In genomic region chr9:28050046-28050445, GRCh38 we compare ENCODE assay signal across 26 cellular contexts.
"Had no signal": no experiment of that assay in that cellular context is flagged by ENCODE, and none has a peak within 500 bp of the region (broad histone marks: within the 10 kb centered on the region; RNA-seq: fewer than 3 reads in every experiment).

No MANE protein-coding gene starts in this region.

- H2AFZ ChIP-seq: hepatocyte had no signal

- H3K4me3 ChIP-seq: hepatocyte, lower lobe of right lung, sigmoid colon, thoracic aorta, upper lobe of left lung had no signal

- H3K27ac ChIP-seq: brain microvascular endothelial cell, hepatocyte, lower lobe of right lung, sigmoid colon, thoracic aorta, upper lobe of left lung had no signal

- H3K4me2 ChIP-seq: hepatocyte had no signal

- DNase-seq: activated CD4-positive, alpha-beta T cell treated with anti-CD3 and anti-CD28 coated beads for 1 hour; activated CD4-positive, alpha-beta T cell treated with anti-CD3 and anti-CD28 coated beads, Interleukin-2, amount 50 U/mL, for 1 hour; activated CD8-positive, alpha-beta T cell treated with anti-CD3 and anti-CD28 coated beads, Interleukin-2, amount 10 ng/mL, durations not matched to agents 7 days and 5 days; activated gamma-delta T cell; activated naive CD4-positive, alpha-beta T cell treated with anti-CD3 and anti-CD28 coated beads, Interleukin-2, amount 50 U/mL, for 16 hours; activated naive CD8-positive, alpha-beta T cell treated with anti-CD3 and anti-CD28 coated beads, Interleukin-2, amount 50 U/mL, for 24 hours; anterior cingulate cortex; brain microvascular endothelial cell; caudate nucleus; effector CD8-positive, alpha-beta T cell; erythroblast; glutamatergic neuron; immature natural killer cell; lower lobe of right lung; mesendoderm; natural killer cell; retina; sigmoid colon; stimulated activated CD4-positive, alpha-beta T cell treated with anti-CD3 and anti-CD28 coated beads, Interleukin-2, amount 100 ng/mL, for 48 hours; stimulated activated CD8-positive, alpha-beta memory T cell treated with anti-CD3 and anti-CD28 coated beads, Interleukin-4, amount 100 ng/mL, for 48 hours; stimulated activated naive B cell treated with anti-CD40 and anti-IgM and Interleukin-4, amounts not matched to agents 10 μg/mL and 1 μg/mL and 100 μg/mL, for 72 hours; upper lobe of left lung had no signal

- ATAC-seq: activated CD8-positive, alpha-beta T cell treated with anti-CD3 and anti-CD28 coated beads, Interleukin-2, amount 10 ng/mL, durations not matched to agents 7 days and 5 days; activated naive CD8-positive, alpha-beta T cell treated with anti-CD3 and anti-CD28 coated beads, Interleukin-2, amount 50 U/mL, for 24 hours; left lobe of liver; lower lobe of right lung; natural killer cell; stimulated activated naive B cell treated with anti-CD40 and anti-IgM and Interleukin-4, amounts not matched to agents 10 μg/mL and 1 μg/mL and 100 μg/mL, for 72 hours had no signal

- H3K4me1 ChIP-seq: lower lobe of right lung, upper lobe of left lung had no signal

- H3K27me3 ChIP-seq: brain microvascular endothelial cell, hepatocyte, sigmoid colon, upper lobe of left lung had no signal

- H3K36me3 ChIP-seq: brain microvascular endothelial cell, lower lobe of right lung, sigmoid colon, thoracic aorta, upper lobe of left lung had no signal

- H3K79me2 ChIP-seq: hepatocyte had no signal

- H3K9me3 ChIP-seq: lower lobe of right lung, sigmoid colon, thoracic aorta, upper lobe of left lung had no signal

- FAIRE-seq: frontal cortex had no signal
